In the genomic region with DNA sequence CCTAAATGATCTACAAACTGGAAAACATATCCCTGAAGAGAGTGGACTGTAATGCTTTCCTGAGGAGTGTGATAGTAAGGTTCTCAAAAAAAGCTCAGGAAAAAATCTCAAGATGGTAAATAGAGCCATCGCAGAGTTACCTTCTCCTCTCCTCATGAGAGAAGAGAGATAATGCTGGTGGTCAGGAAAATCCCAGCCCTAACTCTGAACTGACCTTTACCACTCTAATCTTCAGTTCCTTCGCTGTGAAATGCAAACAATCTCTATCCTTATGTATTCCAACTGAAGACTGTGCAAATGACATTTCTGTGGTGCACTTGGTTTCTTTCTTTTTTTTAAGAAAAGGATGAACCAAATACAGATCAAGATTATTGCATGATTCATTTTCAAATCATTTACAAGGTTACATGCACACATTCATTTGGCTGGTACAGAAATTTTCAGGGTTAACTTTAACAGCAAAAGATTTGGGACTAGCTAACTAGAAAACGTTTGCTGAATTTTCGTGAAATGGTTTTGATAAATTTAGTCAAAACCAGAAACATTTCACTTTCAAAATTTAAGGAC, we compare ENCODE assay signal across 21 cellular contexts. TPM values are rescaled to one million over a fixed set of nuclear protein-coding genes. Genes with fewer than 3 reads are reported as not detected.
A peak's percentile ranks its signal among the peaks of the same experiment; 100 is the strongest.
DNase-seq lines count a peak whose midpoint lies in the region; TF ChIP-seq lines count a peak whose summit lies in the region.
"Had no signal": no experiment of that assay in that cellular context is flagged by ENCODE, and none has a peak within 500 bp of the region (broad histone marks: within the 10 kb centered on the region; RNA-seq: fewer than 3 reads in every experiment).

No MANE protein-coding gene starts in this region.

- H3K27ac Mint-ChIP-seq in chondrocyte (ENCODE audit: unreplicated experiment): peak overlapping the region; percentile 74
- H3K27ac Mint-ChIP-seq: natural killer cell treated with Interleukin-12 subunit alpha and Interleukin-12 subunit beta and Interleukin-15 and Interleukin-18, amount 100 ng/mL, for 72 hours had no signal

- H3K27me3 Mint-ChIP-seq in chondrocyte (ENCODE audit: low read depth): no peaks in the 10 kb centered on the region
- H3K27me3 Mint-ChIP-seq: natural killer cell treated with Interleukin-12 subunit alpha and Interleukin-12 subunit beta and Interleukin-15 and Interleukin-18, amount 100 ng/mL, for 72 hours had no signal

- peaks cover 5% of the 10 kb centered on the region for H3K36me3 Mint-ChIP-seq in chondrocyte (ENCODE audit: low read depth)

- no peak for TF ChIP-seq EP300 in neural cell (conservative IDR thresholded peaks at IDR 0.05; ENCODE audit: poor library complexity, severe bottlenecking)

- no peak for TF ChIP-seq RAD21 in neural cell (conservative IDR thresholded peaks at IDR 0.05)

- peak overlapping the region; percentile 64 for H3K27ac ChIP-seq in neural cell (ENCODE audit: low read length)
- H3K27ac ChIP-seq: lower lobe of right lung, PC-9, psoas muscle, SJSA1, tibial nerve had no signal

- DNase-seq in EH (ENCODE audit: low read depth): peak; percentile 54
- peak; percentile 9 for DNase-seq in LHCN-M2 (ENCODE audit: low read depth)
- no peak for DNase-seq in chondrocyte (ENCODE audit: low spot score)
- no peak for DNase-seq in G401 (ENCODE audit: low spot score)
- no peak for DNase-seq in D341Med (ENCODE audit: low spot score)
- DNase-seq in GOT3 (lab: John Stamatoyannopoulos, UW): no peak
- DNase-seq in stimulated activated CD4-positive, alpha-beta T cell treated with anti-CD3 and anti-CD28 coated beads, Interleukin-2, amount 100 ng/mL, for 48 hours: no peak
- DNase-seq: BE2C; cortex of kidney; DMS 273 treated with DMSO at 0.1 percent for 48 hours; lower lobe of right lung; NCI-H2029; NCI-H510A; PC-9; psoas muscle; stimulated activated naive CD4-positive, alpha-beta T cell had no signal

- H2AFZ ChIP-seq in neural cell (ENCODE audit: low read depth, low read length): no peak overlapping the region
- H2AFZ ChIP-seq: PC-9 had no signal

- H3K27me3 ChIP-seq in neural cell (ENCODE audit: insufficient read depth, low read depth, low read length): no peaks in the 10 kb centered on the region
- H3K27me3 ChIP-seq: SJSA1, tibial nerve had no signal

- H3K4me1 Mint-ChIP-seq in chondrocyte (ENCODE audit: low read depth): peaks cover 41% of the 10 kb centered on the region

- H3K4me3 ChIP-seq in neural cell (ENCODE audit: low read length): peak overlapping the region; percentile 35
- H3K4me3 ChIP-seq: HAP-1, lower lobe of right lung, PC-9, psoas muscle, SJSA1, tibial nerve had no signal

- in situ Hi-C loops in G401 (cut with HindIII; ENCODE audit: low sequenced_read_pairs): no loop called here

- no peaks in the 10 kb centered on the region for H3K9me2 ChIP-seq in neural cell (ENCODE audit: insufficient read depth, low read length)

- H3K9ac ChIP-seq in neural cell (ENCODE audit: low read length): no peak overlapping the region

- no peaks in the 10 kb centered on the region for H4K20me1 ChIP-seq in neural cell (ENCODE audit: insufficient read depth)

- H3K9me3 ChIP-seq in neural cell (ENCODE audit: low read length): no peaks in the 10 kb centered on the region
- H3K9me3 ChIP-seq: BE2C, HAP-1, lower lobe of right lung, psoas muscle, SJSA1, tibial nerve had no signal

- no peak overlapping the region for H3K4me2 ChIP-seq in neural cell (ENCODE audit: low read length)
- H3K4me2 ChIP-seq: PC-9 had no signal

- H3K9me3 Mint-ChIP-seq in chondrocyte (ENCODE audit: low read depth): peaks cover 8% of the 10 kb centered on the region
- H3K9me3 Mint-ChIP-seq: natural killer cell treated with Interleukin-12 subunit alpha and Interleukin-12 subunit beta and Interleukin-15 and Interleukin-18, amount 100 ng/mL, for 72 hours had no signal

- H3K36me3 ChIP-seq in neural cell (ENCODE audit: insufficient read depth, low read length): peaks cover 8% of the 10 kb centered on the region
- H3K36me3 ChIP-seq: BE2C, HAP-1, tibial nerve had no signal

- H3K79me2 ChIP-seq in neural cell (replicated peaks; ENCODE audit: insufficient read depth, low read length): peaks cover 34% of the 10 kb centered on the region

- no peak for TF ChIP-seq CTCF in chondrocyte (IDR thresholded peaks at IDR 0.05)
- TF ChIP-seq CTCF in neural cell (IDR thresholded peaks at IDR 0.05; ENCODE audit: poor library complexity, severe bottlenecking): no peak

- H3F3A ChIP-seq in neural cell (ENCODE audit: insufficient read depth, low read length, poor library complexity, severe bottlenecking): peaks cover 8% of the 10 kb centered on the region

- no peak overlapping the region for H3K4me3 Mint-ChIP-seq in chondrocyte (ENCODE audit: unreplicated experiment)
- H3K4me3 Mint-ChIP-seq: natural killer cell treated with Interleukin-12 subunit alpha and Interleukin-12 subunit beta and Interleukin-15 and Interleukin-18, amount 100 ng/mL, for 72 hours had no signal

TF ChIP-seq in neural cell, 6 proteins besides CTCF, POLR2A, EP300 and RAD21:
- TF ChIP-seq TAF1 (IDR thresholded peaks at IDR 0.05; ENCODE audit: low read depth) (no peak), MXI1 (conservative IDR thresholded peaks at IDR 0.05; ENCODE audit: poor library complexity, severe bottlenecking) (no peak)
- TF ChIP-seq, protein P1, sequence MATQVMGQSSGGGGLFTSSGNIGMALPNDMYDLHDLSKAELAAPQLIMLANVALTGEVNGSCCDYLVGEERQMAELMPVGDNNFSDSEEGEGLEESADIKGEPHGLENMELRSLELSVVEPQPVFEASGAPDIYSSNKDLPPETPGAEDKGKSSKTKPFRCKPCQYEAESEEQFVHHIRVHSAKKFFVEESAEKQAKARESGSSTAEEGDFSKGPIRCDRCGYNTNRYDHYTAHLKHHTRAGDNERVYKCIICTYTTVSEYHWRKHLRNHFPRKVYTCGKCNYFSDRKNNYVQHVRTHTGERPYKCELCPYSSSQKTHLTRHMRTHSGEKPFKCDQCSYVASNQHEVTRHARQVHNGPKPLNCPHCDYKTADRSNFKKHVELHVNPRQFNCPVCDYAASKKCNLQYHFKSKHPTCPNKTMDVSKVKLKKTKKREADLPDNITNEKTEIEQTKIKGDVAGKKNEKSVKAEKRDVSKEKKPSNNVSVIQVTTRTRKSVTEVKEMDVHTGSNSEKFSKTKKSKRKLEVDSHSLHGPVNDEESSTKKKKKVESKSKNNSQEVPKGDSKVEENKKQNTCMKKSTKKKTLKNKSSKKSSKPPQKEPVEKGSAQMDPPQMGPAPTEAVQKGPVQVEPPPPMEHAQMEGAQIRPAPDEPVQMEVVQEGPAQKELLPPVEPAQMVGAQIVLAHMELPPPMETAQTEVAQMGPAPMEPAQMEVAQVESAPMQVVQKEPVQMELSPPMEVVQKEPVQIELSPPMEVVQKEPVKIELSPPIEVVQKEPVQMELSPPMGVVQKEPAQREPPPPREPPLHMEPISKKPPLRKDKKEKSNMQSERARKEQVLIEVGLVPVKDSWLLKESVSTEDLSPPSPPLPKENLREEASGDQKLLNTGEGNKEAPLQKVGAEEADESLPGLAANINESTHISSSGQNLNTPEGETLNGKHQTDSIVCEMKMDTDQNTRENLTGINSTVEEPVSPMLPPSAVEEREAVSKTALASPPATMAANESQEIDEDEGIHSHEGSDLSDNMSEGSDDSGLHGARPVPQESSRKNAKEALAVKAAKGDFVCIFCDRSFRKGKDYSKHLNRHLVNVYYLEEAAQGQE (IDR thresholded peaks at IDR 0.05; ENCODE audit: borderline replicate concordance): no peak

RNA-seq across cellular contexts. Expression of gene PPM1K, which starts 8.3 kb away (rescaled TPM):
- total RNA-seq in LHCN-M2 (2014; rRNA removed) (7.4 and 8.9 TPM in 2 replicates), chondrocyte (16.0 to 18.8 TPM (median 17.0 TPM) in 3 replicates)
- 3.0 TPM for polyA plus RNA-seq in LHCN-M2 (2012)
- 162 and 177 TPM in 2 replicates for polyA plus RNA-seq in neural cell
- polyA minus RNA-seq in neural cell: 169 and 177 TPM in 2 replicates
- total RNA-seq in G401 (2014; rRNA removed; shearing (Covaris generic)): 21.2 and 21.4 TPM in 2 replicates

Comparison
In these comparisons a context has a peak if more than half of its experiments do, and no peak if none do; other contexts are left out.
1. DNase-seq: peak in EH (single experiment) and LHCN-M2 (single experiment); none in chondrocyte (single experiment), G401 (single experiment), D341Med (single experiment), GOT3 (single experiment) and stimulated activated CD4-positive, alpha-beta T cell treated with anti-CD3 and anti-CD28 coated beads, Interleukin-2, amount 100 ng/mL, for 48 hours (0 of 2).